Comparison of ENCODE assay signal across 22 cellular contexts in the genomic region with DNA sequence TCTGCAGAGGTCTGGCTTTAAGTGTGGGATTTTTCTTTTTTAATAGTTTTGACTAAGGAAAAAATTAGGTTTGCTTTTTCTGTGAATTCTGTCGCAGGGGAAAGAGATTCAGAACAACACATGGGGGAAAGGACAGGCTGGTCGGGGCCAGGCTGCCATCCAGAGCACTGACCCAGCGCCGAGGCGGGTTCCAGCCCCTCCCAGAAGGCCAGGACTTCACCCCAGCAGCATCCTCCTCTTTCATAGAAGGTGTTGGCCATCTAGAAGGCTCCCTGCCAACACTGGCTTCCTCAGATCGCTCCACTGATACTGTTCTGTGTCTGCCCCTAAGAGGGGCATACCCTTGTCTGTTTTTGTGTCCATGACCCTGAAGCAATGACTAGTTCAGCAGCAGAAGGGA.
A peak's percentile ranks its signal among the peaks of the same experiment; 100 is the strongest.
DNase-seq lines count a peak whose midpoint lies in the region; ATAC-seq and TF ChIP-seq lines count a peak whose summit lies in the region.
"Had no signal": no experiment of that assay in that cellular context is flagged by ENCODE, and none has a peak within 500 bp of the region (broad histone marks: within the 10 kb centered on the region; RNA-seq: fewer than 3 reads in every experiment).

No MANE protein-coding gene starts in this region.

- no peak for TF ChIP-seq EP300 in esophagus muscularis mucosa (IDR thresholded peaks at IDR 0.05)

- 65% methylated on average over 6 of the region's 6 CpGs for WGBS in esophagus muscularis mucosa
- WGBS in psoas muscle, 3 donors = 48 to 69% (median 50%) methylated on average over 6 of the region's 6 CpGs

- CTCF ChIA-PET in A673 (lab: Charles Lee) = no interaction called here

- TF ChIP-seq POLR2A in esophagus muscularis mucosa (IDR thresholded peaks at IDR 0.05; ENCODE audit: low read depth) = no peak

- peaks cover 59% of the 10 kb centered on the region for H3K4me1 ChIP-seq in A673 (ENCODE audit: insufficient read depth, low read length, poor library complexity, severe bottlenecking)
- H3K4me1 ChIP-seq in esophagus muscularis mucosa = peaks cover 45 to 95% (median 91%) of the 10 kb centered on the region in 4 donors
- H3K4me1 ChIP-seq in psoas muscle = peaks cover 96% of the 10 kb centered on the region
- H3K4me1 ChIP-seq: body of pancreas had no signal

- H3K27me3 ChIP-seq in A673 (replicated peaks; ENCODE audit: insufficient read depth, low read depth, low read length, poor library complexity) = no peaks in the 10 kb centered on the region
- H3K27me3 ChIP-seq in esophagus muscularis mucosa = no peaks in the 10 kb centered on the region
- no peaks in the 10 kb centered on the region for H3K27me3 ChIP-seq in psoas muscle (ENCODE audit: insufficient read depth in 3 of 3, low read length in 2 of 3)
- H3K27me3 ChIP-seq: body of pancreas, tibial artery had no signal

- no TSS peak for BruUV-seq in A673 (replicated peaks; lab: Mats Ljungman, UMichigan)

- H3K27ac ChIP-seq in A673 (ENCODE audit: low read depth, low read length, poor library complexity, severe bottlenecking) (peak overlapping the region; percentile 38), esophagus muscularis mucosa (replicated peaks in 1 of 4) (peak overlapping the region in 3 of 4 donors; percentile 19 to 61 (median 22)), psoas muscle (peak overlapping the region; percentile 86)
- H3K27ac ChIP-seq: body of pancreas, left ventricle myocardium inferior, tibial artery had no signal

- no peaks in the 10 kb centered on the region; the same call in 1 of the 2 replicates for H3K27me3 Mint-ChIP-seq in HFFc6 (ENCODE audit: insufficient read depth)
- H3K27me3 Mint-ChIP-seq: activated CD4-positive, alpha-beta T cell treated with anti-CD3 and anti-CD28 coated beads, Interleukin-2, amount 10 ng/mL, durations not matched to agents 24 days and 14 days; activated naive CD8-positive, alpha-beta T cell; progenitor cell of endocrine pancreas had no signal

- H3K9me3 ChIP-seq in A673 (ENCODE audit: low read depth, low read length, poor library complexity, severe bottlenecking) (no peaks in the 10 kb centered on the region), esophagus muscularis mucosa (peaks cover 0 to 5% (median 0%) of the 10 kb centered on the region in 4 donors), psoas muscle (no peaks in the 10 kb centered on the region)
- H3K9me3 ChIP-seq: body of pancreas had no signal

- 0 out of 2 replicates have a peak overlapping the region, but pooled peaks have one; percentile 22 for H3K27ac Mint-ChIP-seq in HFFc6
- H3K27ac Mint-ChIP-seq: activated CD4-positive, alpha-beta T cell treated with anti-CD3 and anti-CD28 coated beads, Interleukin-2, amount 10 ng/mL, durations not matched to agents 24 days and 14 days; activated naive CD8-positive, alpha-beta T cell; IgD-negative memory B cell; nephron progenitor cell; progenitor cell of endocrine pancreas; stimulated activated memory B cell treated with anti-CD40 and anti-IgM and Interleukin-4, amounts not matched to agents 10 μg/mL and 1 μg/mL and 100 μg/mL, for 72 hours had no signal

- no peak overlapping the region for H3K4me3 ChIP-seq in A673 (ENCODE audit: low read depth, low read length, poor library complexity, severe bottlenecking)
- no peak overlapping the region for H3K4me3 ChIP-seq in esophagus muscularis mucosa
- H3K4me3 ChIP-seq in psoas muscle = no peak overlapping the region
- H3K4me3 ChIP-seq: body of pancreas, left ventricle myocardium inferior, tibial artery had no signal

- TF ChIP-seq CTCF in A673 (conservative IDR thresholded peaks at IDR 0.05; ENCODE audit: low read depth, low read length) (no peak), HFFc6 (IDR thresholded peaks at IDR 0.05) (no peak), esophagus muscularis mucosa (IDR thresholded peaks at IDR 0.05) (no peak), psoas muscle (IDR thresholded peaks at IDR 0.05) (no peak)

- no peak overlapping the region for H3K4me3 Mint-ChIP-seq in HFFc6
- H3K4me3 Mint-ChIP-seq: activated CD4-positive, alpha-beta T cell treated with anti-CD3 and anti-CD28 coated beads, Interleukin-2, amount 10 ng/mL, durations not matched to agents 24 days and 14 days; activated naive CD8-positive, alpha-beta T cell; IgD-negative memory B cell; nephron progenitor cell; stimulated activated memory B cell treated with anti-CD40 and anti-IgM and Interleukin-4, amounts not matched to agents 10 μg/mL and 1 μg/mL and 100 μg/mL, for 72 hours; T-helper 1 cell treated with Interleukin-12 subunit alpha and Interleukin-12 subunit beta and Interleukin-4 antibody, amounts not matched to agents 30 μg/mL and 1 μg/mL, for 36 hours had no signal

- POLR2A ChIA-PET in A673 (lab: Charles Lee; ENCODE audit: low non-redundant PET) = no interaction called here

- H3K36me3 Mint-ChIP-seq in HFFc6 (ENCODE audit: low read depth) = peaks cover 26% of the 10 kb centered on the region
- H3K36me3 Mint-ChIP-seq: IgD-negative memory B cell had no signal

- DNase-seq in A673 (ENCODE audit: low spot score) = no peak
- DNase-seq in HFFc6 = no peak
- no peak for DNase-seq in esophagus muscularis mucosa (ENCODE audit: extremely low spot score)
- DNase-seq in psoas muscle = peak in 1 of 2 donors; percentile 35
- no peak for DNase-seq in putamen (ENCODE audit: low spot score)
- DNase-seq in glomerular visceral epithelial cell (ENCODE audit: extremely low spot score) = no peak
- DNase-seq: activated CD4-positive, alpha-beta T cell treated with anti-CD3 and anti-CD28 coated beads, Interleukin-2, amount 10 ng/mL, durations not matched to agents 24 days and 14 days; left ventricle myocardium inferior; midbrain; NCI-H446 treated with DMSO at 0.1 percent for 48 hours; nephron progenitor cell; stimulated activated CD4-positive, alpha-beta T cell treated with anti-CD3 and anti-CD28 coated beads, Interleukin-2, amount 100 ng/mL, for 24 hours had no signal

- intact Hi-C loops in A673 (cut with micrococcal nuclease; ENCODE audit: unreplicated experiment) (loop anchor here (10.0 kb wide), 1 partner anchor 149 kb away; a partner anchor contains a TSS), esophagus muscularis mucosa (cut with DNase I) (no loop called here), psoas muscle (cut with DNase I) (no loop called here)

- ATAC-seq in psoas muscle (no peak), HG03460 (IDR thresholded peaks at IDR 0.05; ENCODE audit: unreplicated experiment) (no peak), GM21360 (IDR thresholded peaks at IDR 0.05; ENCODE audit: unreplicated experiment) (no peak)
- ATAC-seq: body of pancreas; Panc1; stimulated activated memory B cell treated with anti-CD40 and anti-IgM and Interleukin-4, amounts not matched to agents 10 μg/mL and 1 μg/mL and 100 μg/mL, for 72 hours had no signal

- peaks cover 14% of the 10 kb centered on the region for H3K9me3 Mint-ChIP-seq in HFFc6
- H3K9me3 Mint-ChIP-seq: activated CD4-positive, alpha-beta T cell treated with anti-CD3 and anti-CD28 coated beads, Interleukin-2, amount 10 ng/mL, durations not matched to agents 24 days and 14 days had no signal

- H3K36me3 ChIP-seq in A673 (ENCODE audit: insufficient read depth, low read length, poor library complexity, severe bottlenecking) (no peaks in the 10 kb centered on the region), esophagus muscularis mucosa (no peaks in the 10 kb centered on the region), psoas muscle (ENCODE audit: insufficient read depth in 1 of 2, low read depth in 1 of 2) (no peaks in the 10 kb centered on the region)
- H3K36me3 ChIP-seq: left ventricle myocardium inferior, tibial artery had no signal

- H3K4me1 Mint-ChIP-seq in HFFc6 (ENCODE audit: low read depth) = peaks cover 36% of the 10 kb centered on the region

Comparison
In these comparisons a context has a peak if more than half of its experiments do, and no peak if none do; other contexts are left out.
1. H3K27ac ChIP-seq: peak in every context shown above with its lines; median percentile 86 in psoas muscle; 38 in A673; 22 in esophagus muscularis mucosa.